19 cellular contexts compared by ENCODE assay signal in genomic region chr1:63411081-63411480, GRCh38. TPM values are rescaled to one million over a fixed set of nuclear protein-coding genes. Genes with fewer than 3 reads are reported as not detected.
DNase-seq lines count a peak whose midpoint lies in the region; ATAC-seq and TF ChIP-seq lines count a peak whose summit lies in the region.
"Had no signal": no experiment of that assay in that cellular context is flagged by ENCODE, and none has a peak within 500 bp of the region (broad histone marks: within the 10 kb centered on the region; RNA-seq: fewer than 3 reads in every experiment).

No MANE protein-coding gene starts in this region.

- no peak overlapping the region for H3K4me3 ChIP-seq in HFF-Myc (replicated peaks; ENCODE audit: low read depth, low read length)
- no peak overlapping the region for H3K4me3 ChIP-seq in choroid plexus epithelial cell (ENCODE audit: low read depth, low read length)
- H3K4me3 ChIP-seq: SJCRH30 had no signal

- TF ChIP-seq CTCF in HFF-Myc (IDR thresholded peaks at IDR 0.05; ENCODE audit: low read depth, low read length, missing control alignments) (no peak), choroid plexus epithelial cell (conservative IDR thresholded peaks at IDR 0.05; ENCODE audit: low read depth, low read length) (no peak)

- intact Hi-C loops in cardiac septum (cut with DNase I) = no loop called here

- ATAC-seq in GM21515 (IDR thresholded peaks at IDR 0.05; ENCODE audit: unreplicated experiment) = no peak

- DNase-seq in HFF-Myc (ENCODE audit: extremely low read depth, low read depth) = peak; percentile 11
- DNase-seq in choroid plexus epithelial cell (ENCODE audit: low read depth) = peak; percentile 25
- peak; percentile 46 for DNase-seq in fibroblast of the conjunctiva (ENCODE audit: low read depth)
- peak; percentile 24 for DNase-seq in smooth muscle cell of the brain vasculature (ENCODE audit: low read depth, low spot score)
- no peak for DNase-seq in activated effector memory CD4-positive, alpha-beta T cell treated with Interleukin-2 at 50 U/mL for 16 hours
- DNase-seq in cardiac septum (ENCODE audit: low spot score) = no peak
- DNase-seq: BE2C, EL, GF-D8, H7, HFFc6, MV-4-11, NCI-H1105 treated with DMSO at 0.1 percent for 48 hours, NCI-H2081 treated with DMSO at 0.1 percent for 48 hours, NCI-H2171 treated with DMSO at 0.1 percent for 48 hours, NCI-H526, OCI-M1, SJCRH30 had no signal

RNA-seq across cellular contexts. Expression of gene ALG6, which starts 43.7 kb away (rescaled TPM):
- 3.4 TPM for total RNA-seq in cardiac septum

Comparison
In these comparisons a context has a peak if more than half of its experiments do, and no peak if none do; other contexts are left out.
1. DNase-seq: peak in HFF-Myc (single experiment), choroid plexus epithelial cell (single experiment), fibroblast of the conjunctiva (single experiment) and smooth muscle cell of the brain vasculature (single experiment); none in activated effector memory CD4-positive, alpha-beta T cell treated with Interleukin-2 at 50 U/mL for 16 hours (single experiment) and cardiac septum (single experiment).